20 cellular contexts compared by ENCODE assay signal in the genomic region with DNA sequence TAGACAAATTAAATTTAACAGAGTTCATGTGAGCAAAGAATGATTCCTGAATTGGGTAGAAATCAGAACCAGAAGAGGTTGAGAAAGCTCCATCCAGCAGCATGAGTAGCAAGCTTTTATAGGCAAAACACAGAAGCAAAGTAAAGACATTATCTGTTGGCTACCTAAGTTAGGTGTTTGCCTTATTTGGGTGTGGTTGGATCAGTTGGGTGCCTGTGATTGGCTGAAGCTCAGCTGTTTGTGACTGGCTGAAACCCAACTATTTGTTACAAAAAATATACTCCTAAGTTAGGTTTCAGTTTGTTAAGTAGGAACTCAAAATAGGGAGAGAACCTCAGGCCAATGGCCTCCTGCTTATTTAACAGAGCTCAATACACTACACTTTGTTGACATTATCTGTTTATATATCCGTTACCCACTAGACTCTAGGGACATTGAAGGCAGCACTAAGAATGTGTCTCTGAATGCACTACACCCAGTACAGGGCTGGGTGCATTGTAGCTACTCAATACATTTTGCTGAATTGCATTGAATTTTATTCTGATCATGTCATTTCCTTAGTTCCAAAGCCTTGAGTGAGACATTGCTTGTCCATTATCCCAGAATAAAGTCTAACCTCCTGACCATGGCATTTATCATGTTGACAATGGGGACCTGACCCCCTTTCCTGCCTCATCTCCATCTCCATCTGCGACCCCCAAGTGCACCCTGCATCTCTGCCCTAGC.
DNase-seq lines count a peak whose midpoint lies in the region; ATAC-seq and TF ChIP-seq lines count a peak whose summit lies in the region.
"Had no signal": no experiment of that assay in that cellular context is flagged by ENCODE, and none has a peak within 500 bp of the region (broad histone marks: within the 10 kb centered on the region; RNA-seq: fewer than 3 reads in every experiment).

No MANE protein-coding gene starts in this region.

- in situ Hi-C loops in GM23248 (cut with MboI) = no loop called here

- H2AFZ ChIP-seq in GM23248 = peak overlapping the region; percentile 50
- H2AFZ ChIP-seq in fibroblast of lung (ENCODE audit: low read length) = peak overlapping the region; percentile 33

- peak; percentile 59 for DNase-seq in GM23248
- DNase-seq in SJSA1 (ENCODE audit: low read depth in 1 of 2, low spot score in 2 of 2) = peak; percentile 78 to 88
- DNase-seq in fibroblast of lung (ENCODE audit: low read depth in 2 of 2) = peak; percentile 45 to 68
- DNase-seq in sciatic nerve (ENCODE audit: low spot score) = no peak
- no peak for DNase-seq in stimulated activated CD4-positive, alpha-beta T cell treated with anti-CD3 and anti-CD28 coated beads, Interleukin-1b, Interleukin-23, amount 100 ng/mL, for 48 hours
- no peak for DNase-seq in NCI-H146 (lab: John Stamatoyannopoulos, UW)
- DNase-seq in NCI-H2081 (lab: John Stamatoyannopoulos, UW) = no peak
- DNase-seq: activated CD4-positive, alpha-beta T cell treated with anti-CD3 and anti-CD28 coated beads, Interleukin-2, amount 50 U/mL, for 48 hours; activated naive CD8-positive, alpha-beta T cell treated with anti-CD3 and anti-CD28 coated beads, Interleukin-2, amount 10 ng/mL, durations not matched to agents 7 days and 5 days; activated T-cell treated with anti-CD3 and anti-CD28 coated beads, Interleukin-2, amount 50 U/mL, for 48 hours; DND-41; heart right ventricle; kidney; midbrain; NCI-H446; nucleus accumbens; thyroid gland had no signal

- peak overlapping the region; percentile 36; the same call in 1 of the 2 replicates for H3K4me3 ChIP-seq in GM23248
- H3K4me3 ChIP-seq in SJSA1 = no peak overlapping the region
- H3K4me3 ChIP-seq in fibroblast of lung (replicated peaks in 1 of 4; ENCODE audit: control extremely low read depth in 1 of 4, insufficient read depth in 1 of 4, low read depth in 3 of 4, low read length in 4 of 4) = no peak overlapping the region
- H3K4me3 ChIP-seq: heart right ventricle, thyroid gland had no signal

- 43 to 49% methylated on average over 2 of the region's 2 CpGs for WGBS in GM23248 (ENCODE audit: low coverage in 1 of 2, low lambda C conversion rate in 2 of 2, missing lambda C conversion rate in 2 of 2), 2 experiments

- H3K36me3 ChIP-seq in GM23248 (ENCODE audit: low read depth) (no peaks in the 10 kb centered on the region), SJSA1 (no peaks in the 10 kb centered on the region), fibroblast of lung (ENCODE audit: control insufficient read depth, insufficient read depth, low read length) (no peaks in the 10 kb centered on the region)
- H3K36me3 ChIP-seq: heart right ventricle, thyroid gland had no signal

- H3K9me3 ChIP-seq in GM23248 (ENCODE audit: low read depth) (no peaks in the 10 kb centered on the region), SJSA1 (replicated peaks) (no peaks in the 10 kb centered on the region), fibroblast of lung (ENCODE audit: control insufficient read depth, insufficient read depth, low read depth, low read length) (no peaks in the 10 kb centered on the region)
- H3K9me3 ChIP-seq: heart right ventricle, thyroid gland had no signal

- intact Hi-C loops in sciatic nerve (cut with DNase I) = no loop called here

- H3K79me2 ChIP-seq in GM23248 (ENCODE audit: insufficient read depth) = no peaks in the 10 kb centered on the region
- H3K79me2 ChIP-seq in fibroblast of lung (ENCODE audit: control insufficient read depth, insufficient read depth, low read length) = no peaks in the 10 kb centered on the region

- no peaks in the 10 kb centered on the region for H3K9me2 ChIP-seq in GM23248 (ENCODE audit: insufficient read depth)

- H3K4me1 ChIP-seq in GM23248 (ENCODE audit: insufficient read depth) (peaks cover 34% of the 10 kb centered on the region), SJSA1 (replicated peaks) (peaks cover 29% of the 10 kb centered on the region), fibroblast of lung (ENCODE audit: control insufficient read depth, extremely low read depth, insufficient read depth, low read length) (peaks cover 15% of the 10 kb centered on the region)

- H3K27me3 ChIP-seq in GM23248 (replicated peaks; ENCODE audit: insufficient read depth) (no peaks in the 10 kb centered on the region), SJSA1 (replicated peaks) (no peaks in the 10 kb centered on the region), fibroblast of lung (ENCODE audit: control insufficient read depth, insufficient read depth, low read length) (no peaks in the 10 kb centered on the region)
- H3K27me3 ChIP-seq: heart right ventricle, thyroid gland had no signal

- no peak overlapping the region for H3K9ac ChIP-seq in GM23248
- H3K9ac ChIP-seq in fibroblast of lung (ENCODE audit: insufficient read depth, low read length) = no peak overlapping the region

- peak overlapping the region; percentile 56 for H3K4me2 ChIP-seq in GM23248 (ENCODE audit: unreplicated experiment)
- peak overlapping the region; percentile 13 for H3K4me2 ChIP-seq in fibroblast of lung (ENCODE audit: extremely low read depth, insufficient read depth, low read length)

- no peak for TF ChIP-seq CTCF in fibroblast of lung (conservative IDR thresholded peaks at IDR 0.05 in 1 of 2, IDR thresholded peaks at IDR 0.05 in 1 of 2; ENCODE audit: low read depth in 1 of 2, low read length in 2 of 2)

- ATAC-seq in sciatic nerve = peak; percentile 26
- no peak for ATAC-seq in GM18498 (IDR thresholded peaks at IDR 0.05; ENCODE audit: unreplicated experiment)
- ATAC-seq: stimulated activated effector memory CD8-positive, alpha-beta T cell treated with anti-CD3 and anti-CD28 coated beads, Interleukin-12 subunit alpha, Interleukin-12 subunit beta, amount 100 ng/mL, for 72 hours had no signal

- H3K27ac ChIP-seq in GM23248 (peak overlapping the region; percentile 31), SJSA1 (peak overlapping the region; percentile 92), fibroblast of lung (ENCODE audit: insufficient read depth, low read length) (peak overlapping the region; percentile 57)
- H3K27ac ChIP-seq: C4-2B, heart right ventricle, thyroid gland had no signal

- H4K20me1 ChIP-seq in GM23248 (ENCODE audit: insufficient read depth) (no peaks in the 10 kb centered on the region), fibroblast of lung (ENCODE audit: control insufficient read depth, extremely low read depth, insufficient read depth, low read length) (no peaks in the 10 kb centered on the region)

- peaks cover 25% of the 10 kb centered on the region; the same call in 1 of the 2 replicates for H3F3A ChIP-seq in GM23248 (ENCODE audit: insufficient read depth)

Comparison
In these comparisons a context has a peak if more than half of its experiments do, and no peak if none do; other contexts are left out.
1. DNase-seq: peak in GM23248 (single experiment), SJSA1 (2 of 2) and fibroblast of lung (2 of 2); none in sciatic nerve (single experiment), stimulated activated CD4-positive, alpha-beta T cell treated with anti-CD3 and anti-CD28 coated beads, Interleukin-1b, Interleukin-23, amount 100 ng/mL, for 48 hours (single experiment), NCI-H146 (single experiment) and NCI-H2081 (0 of 2).
2. H3K27ac ChIP-seq: peak in every context shown above with its lines; median percentile 92 in SJSA1; 57 in fibroblast of lung; 31 in GM23248.